In genomic region chr9:88076286-88077070, GRCh38 we compare ENCODE assay signal across 1 cellular context.
TF ChIP-seq lines count a peak whose summit lies in the region.

No MANE protein-coding gene starts in this region.

TF ChIP-seq in WTC11, 78 proteins besides CTCF, POLR2A, EP300 and RAD21 (continued from another document):
- TF ChIP-seq NFE2L1 (CRISPR knock-in tag; IDR thresholded peaks at IDR 0.05), result peak; percentile 51; the same call in 1 of the 2 replicates
- no peak for TF ChIP-seq MLX (CRISPR knock-in tag; IDR thresholded peaks at IDR 0.05)
- 0 out of 2 replicates have a peak, but pooled peaks have one; percentile 48 for TF ChIP-seq ZNF281 (CRISPR knock-in tag; IDR thresholded peaks at IDR 0.05)
- peak; percentile 90; the same call in 1 of the 2 replicates for TF ChIP-seq FOXP1 (CRISPR knock-in tag; IDR thresholded peaks at IDR 0.05; ENCODE audit: borderline replicate concordance)
- TF ChIP-seq ATF3 (CRISPR knock-in tag; conservative IDR thresholded peaks at IDR 0.05), result no peak
- no peak for TF ChIP-seq HMGA2 (CRISPR knock-in tag; IDR thresholded peaks at IDR 0.05)
- TF ChIP-seq FOXJ3 (CRISPR knock-in tag; IDR thresholded peaks at IDR 0.05; ENCODE audit: borderline replicate concordance), result no peak
- TF ChIP-seq RELA (CRISPR knock-in tag; IDR thresholded peaks at IDR 0.05; ENCODE audit: borderline replicate concordance), result peak; percentile 81
- peak; percentile 74; the same call in 1 of the 2 replicates for TF ChIP-seq FOXP4 (CRISPR knock-in tag; IDR thresholded peaks at IDR 0.05)
- no peak for TF ChIP-seq PRDM15 (CRISPR knock-in tag; IDR thresholded peaks at IDR 0.05)
- TF ChIP-seq E2F5 (CRISPR knock-in tag; IDR thresholded peaks at IDR 0.05), result peak; percentile 49; the same call in 1 of the 2 replicates
- no peak for TF ChIP-seq ZSCAN18 (CRISPR knock-in tag; IDR thresholded peaks at IDR 0.05)
- TF ChIP-seq MAX (CRISPR knock-in tag; IDR thresholded peaks at IDR 0.05), result peak; percentile 80
- 0 out of 2 replicates have a peak, but pooled peaks have one; percentile 46 for TF ChIP-seq IRF1 (CRISPR knock-in tag; IDR thresholded peaks at IDR 0.05)
- no peak for TF ChIP-seq ZNF138 (CRISPR knock-in tag; conservative IDR thresholded peaks at IDR 0.05)
- no peak for TF ChIP-seq USF2 (CRISPR knock-in tag; IDR thresholded peaks at IDR 0.05)
- no peak for TF ChIP-seq TP53 (CRISPR knock-in tag; IDR thresholded peaks at IDR 0.05)
- TF ChIP-seq ESRRA (CRISPR knock-in tag; IDR thresholded peaks at IDR 0.05; ENCODE audit: borderline replicate concordance), result no peak
- peak; percentile 45; the same call in 1 of the 2 replicates for TF ChIP-seq ZNF232 (CRISPR knock-in tag; IDR thresholded peaks at IDR 0.05)
- TF ChIP-seq TCF7 (CRISPR knock-in tag; IDR thresholded peaks at IDR 0.05; ENCODE audit: low read depth), result no peak
- TF ChIP-seq CREB1 (CRISPR knock-in tag; IDR thresholded peaks at IDR 0.05), result 0 out of 2 replicates have a peak, but pooled peaks have one; percentile 39
- no peak for TF ChIP-seq EMX1 (CRISPR knock-in tag; IDR thresholded peaks at IDR 0.05)
